In genomic region chr1:22132517-22133235, GRCh38 we compare ENCODE assay signal across 8 cellular contexts. TPM values are rescaled to one million over a fixed set of nuclear protein-coding genes. Genes with fewer than 3 reads are reported as not detected.
DNase-seq lines count a peak whose midpoint lies in the region; TF ChIP-seq lines count a peak whose summit lies in the region.

No MANE protein-coding gene starts in this region.

- peaks cover 0 to 2% (median 2%) of the 10 kb centered on the region in 3 donors for H3K27me3 ChIP-seq in skeletal muscle tissue (ENCODE audit: control insufficient read depth in 3 of 3, insufficient read depth in 3 of 3, low read length in 3 of 3)

- H3K4me1 ChIP-seq in skeletal muscle tissue (ENCODE audit: control insufficient read depth in 3 of 3, insufficient read depth in 3 of 3, low read length in 3 of 3) = peaks cover 27 to 44% (median 27%) of the 10 kb centered on the region in 3 donors

- CTCF ChIA-PET in RWPE1 (lab: Yijun Ruan, JAX) (interaction anchor here (0.6 to 2.6 kb wide), 9 partner anchors 7 to 510 kb away, joined by 3 to 17 read pairs (median 3); partner anchors contain the start of gene WNT4), HEK293T (lab: Yijun Ruan, JAX) (interaction anchor here (1.4 kb wide), 1 partner anchor 284 kb away, joined by 7 read pairs; no protein-coding TSS in a partner anchor)

- DNase-seq in NCI-H2171 treated with DMSO at 0.1 percent for 48 hours (lab: John Stamatoyannopoulos, UW) = peak; percentile 14
- no peak for DNase-seq in NCI-H2171 (lab: John Stamatoyannopoulos, UW)
- peak; percentile 85 for DNase-seq in RWPE1 (ENCODE audit: low spot score)
- DNase-seq in fibroblast of gingiva (ENCODE audit: low read depth) = peak; percentile 63
- no peak for DNase-seq in activated T-cell treated with anti-CD3 and anti-CD28 coated beads, Interleukin-2, amount 50 U/mL, for 48 hours
- no peak for DNase-seq in HEK293T (ENCODE audit: extremely low spot score)
- DNase-seq in OCI-M1 (lab: John Stamatoyannopoulos, UW) = no peak

- TF ChIP-seq CTCF in RWPE1 (conservative IDR thresholded peaks at IDR 0.05; ENCODE audit: low read depth) = no peak

- peak overlapping the region; percentile 99 for H3K27ac ChIP-seq in RWPE1
- peak overlapping the region; percentile 71 for H3K27ac ChIP-seq in skeletal muscle tissue (ENCODE audit: low read depth, low read length)

- H3K4me3 ChIP-seq in skeletal muscle tissue (ENCODE audit: low read length in 3 of 3) = peak overlapping the region in 2 of 3 donors; percentile 24 to 50

- no peaks in the 10 kb centered on the region for H3K9me3 ChIP-seq in skeletal muscle tissue (ENCODE audit: control insufficient read depth in 3 of 3, low read length in 3 of 3)

- peak overlapping the region; percentile 54 to 77 (median 64) for H3K9ac ChIP-seq in skeletal muscle tissue (ENCODE audit: low read depth in 1 of 3, low read length in 3 of 3)

- H3K36me3 ChIP-seq in skeletal muscle tissue (ENCODE audit: control insufficient read depth in 3 of 3, insufficient read depth in 3 of 3, low read length in 3 of 3) = peaks cover 0 to 2% (median 1%) of the 10 kb centered on the region in 3 donors

- POLR2A ChIA-PET in RWPE1 (lab: Yijun Ruan, JAX; ENCODE audit: low non-redundant PET) (no interaction called here), HEK293T (lab: Yijun Ruan, JAX) (no interaction called here)

TF ChIP-seq in HEK293T, 16 proteins besides CTCF, POLR2A, EP300 and RAD21:
- TF ChIP-seq ARNT (IDR thresholded peaks at IDR 0.05) = no peak

RNA-seq across cellular contexts. Expression of gene WNT4, which starts 10.2 kb away (rescaled TPM):
- 3.1 TPM for total RNA-seq in skeletal muscle tissue

Comparison
In these comparisons a context has a peak if more than half of its experiments do, and no peak if none do; other contexts are left out.
1. DNase-seq: peak in NCI-H2171 treated with DMSO at 0.1 percent for 48 hours (single experiment), RWPE1 (single experiment) and fibroblast of gingiva (single experiment); none in NCI-H2171 (single experiment), activated T-cell treated with anti-CD3 and anti-CD28 coated beads, Interleukin-2, amount 50 U/mL, for 48 hours (0 of 2), HEK293T (single experiment) and OCI-M1 (single experiment).